24 cellular contexts compared by ENCODE assay signal in the genomic region with DNA sequence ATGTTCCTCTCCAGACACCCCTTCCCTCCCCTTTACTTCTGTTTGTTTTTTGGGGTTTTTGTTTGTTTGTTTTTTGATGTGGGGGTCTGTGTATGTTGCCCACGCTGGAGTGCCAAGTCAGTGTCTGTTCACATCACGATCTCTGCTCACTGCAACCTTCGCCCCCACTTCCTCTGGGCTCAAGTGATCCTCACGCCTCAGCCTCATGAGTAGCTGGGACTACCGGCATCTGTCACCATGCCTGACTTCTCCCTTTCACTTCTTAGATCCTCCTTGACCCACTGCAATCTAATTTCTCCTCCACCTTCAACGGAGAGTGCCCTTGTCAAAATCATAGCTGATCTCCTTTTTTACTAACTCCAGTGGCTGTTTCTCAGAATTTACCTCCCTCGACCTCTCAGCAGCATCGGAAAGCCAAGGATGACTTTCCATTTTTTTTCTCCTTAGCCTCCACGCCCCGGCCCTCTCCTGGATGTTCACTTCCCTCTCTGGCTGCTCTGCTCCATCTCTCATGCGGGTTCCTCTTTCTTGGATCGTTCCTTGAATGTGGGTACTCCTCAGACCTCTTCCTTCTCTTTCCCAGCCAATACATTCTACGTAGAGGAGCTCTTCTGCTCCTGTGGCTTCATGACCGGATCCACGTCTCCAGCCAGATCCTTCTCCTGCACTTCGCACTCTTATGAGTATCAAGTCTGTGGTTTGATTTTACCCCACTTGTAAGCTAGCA.
DNase-seq lines count a peak whose midpoint lies in the region; ATAC-seq, FAIRE-seq and TF ChIP-seq lines count a peak whose summit lies in the region.
"Had no signal": no experiment of that assay in that cellular context is flagged by ENCODE, and none has a peak within 500 bp of the region (broad histone marks: within the 10 kb centered on the region; RNA-seq: fewer than 3 reads in every experiment).

No MANE protein-coding gene starts in this region.

- peak overlapping the region; percentile 51 for H3K4me2 ChIP-seq in OCI-LY3 (ENCODE audit: low read length)
- H3K4me2 ChIP-seq: PC-9 had no signal

- no peaks in the 10 kb centered on the region for H3K9me3 ChIP-seq in OCI-LY3 (ENCODE audit: insufficient read depth, low read length)
- H3K9me3 ChIP-seq in left lung: no peaks in the 10 kb centered on the region
- no peaks in the 10 kb centered on the region for H3K9me3 ChIP-seq in kidney (ENCODE audit: control insufficient read depth in 1 of 2, low read length in 2 of 2)
- H3K9me3 ChIP-seq: esophagus squamous epithelium, left ventricle myocardium inferior, prostate gland, SJCRH30 had no signal

- no peak overlapping the region for H2AFZ ChIP-seq in OCI-LY3 (ENCODE audit: low read depth, low read length)
- H2AFZ ChIP-seq: GM23248, PC-9 had no signal

- ATAC-seq in left lung: peak; percentile 33
- no peak for ATAC-seq in HG03196 (IDR thresholded peaks at IDR 0.05; ENCODE audit: unreplicated experiment)

- H3K4me1 ChIP-seq in OCI-LY3 (ENCODE audit: low read length) (peaks cover 11% of the 10 kb centered on the region), left lung (peaks cover 0 to 57% of the 10 kb centered on the region in 2 donors), kidney (ENCODE audit: control insufficient read depth in 1 of 2, insufficient read depth in 1 of 2, low read depth in 1 of 2, low read length in 2 of 2) (no peaks in the 10 kb centered on the region)
- H3K4me1 ChIP-seq: esophagus squamous epithelium, prostate gland, SJCRH30 had no signal

- H3K27me3 ChIP-seq in OCI-LY3 (ENCODE audit: low read depth, low read length) (peaks cover 15% of the 10 kb centered on the region), left lung (no peaks in the 10 kb centered on the region)
- H3K27me3 ChIP-seq: esophagus squamous epithelium, SJCRH30 had no signal

- no peak overlapping the region for H3K27ac ChIP-seq in OCI-LY3 (ENCODE audit: low read length)
- H3K27ac ChIP-seq in left lung: peak overlapping the region in 1 of 2 donors; percentile 79
- H3K27ac ChIP-seq in kidney (ENCODE audit: low read depth in 2 of 2, low read length in 2 of 2): no peak overlapping the region
- H3K27ac ChIP-seq: esophagus squamous epithelium, GM23248, left ventricle myocardium inferior, PC-9, prostate gland, SJCRH30 had no signal

- no peaks in the 10 kb centered on the region for H3K79me2 ChIP-seq in OCI-LY3 (ENCODE audit: low read length)

- TF ChIP-seq CTCF in OCI-LY3 (IDR thresholded peaks at IDR 0.05; ENCODE audit: low read depth, low read length): no peak
- no peak for TF ChIP-seq CTCF in left lung (IDR thresholded peaks at IDR 0.05)
- TF ChIP-seq CTCF in kidney (IDR thresholded peaks at IDR 0.05; ENCODE audit: borderline replicate concordance, extremely low read depth, insufficient read depth): no peak

- H3K4me3 ChIP-seq in OCI-LY3 (ENCODE audit: low read length) (peak overlapping the region; percentile 24), left lung (peak overlapping the region in 1 of 2 donors; percentile 3), kidney (ENCODE audit: low read length in 2 of 2) (no peak overlapping the region)
- H3K4me3 ChIP-seq: esophagus squamous epithelium, GM23248, left ventricle myocardium inferior, PC-9, prostate gland, SJCRH30 had no signal

- intact Hi-C loops in left lung (cut with DNase I): no loop called here
- intact Hi-C loops in kidney (cut with DNase I): no loop called here

- H3K36me3 ChIP-seq in OCI-LY3 (replicated peaks; ENCODE audit: low read depth, low read length): no peaks in the 10 kb centered on the region
- no peaks in the 10 kb centered on the region for H3K36me3 ChIP-seq in left lung
- peaks cover 0 to 4% of the 10 kb centered on the region in 2 donors for H3K36me3 ChIP-seq in kidney (ENCODE audit: control insufficient read depth in 1 of 2, insufficient read depth in 2 of 2, low read length in 2 of 2)
- H3K36me3 ChIP-seq: esophagus squamous epithelium, left ventricle myocardium inferior, prostate gland, SJCRH30 had no signal

- H3K9ac ChIP-seq in OCI-LY3 (ENCODE audit: low read length) (no peak overlapping the region), kidney (ENCODE audit: low read length in 2 of 2) (no peak overlapping the region)
- H3K9ac ChIP-seq: GM23248 had no signal

- DNase-seq in Kasumi-1 (lab: John Stamatoyannopoulos, UW): peak; percentile 81 to 88
- no peak for DNase-seq in left lung
- DNase-seq in pons (ENCODE audit: low spot score): peak; percentile 53
- DNase-seq in NCI-H2107 treated with DMSO at 0.1 percent for 48 hours (lab: John Stamatoyannopoulos, UW; ENCODE audit: unreplicated experiment): no peak
- DNase-seq in DMS79 treated with DMSO at 0.1 percent for 48 hours (lab: John Stamatoyannopoulos, UW): no peak
- no peak for DNase-seq in kidney
- DNase-seq: activated CD4-positive, alpha-beta T cell treated with anti-CD3 and anti-CD28 coated beads for 4 hours; CD8-positive, alpha-beta memory T cell; DMS153; esophagus squamous epithelium; GM23248; KG1; left ventricle myocardium inferior; NCI-H1930; NCI-H82; PC-9; SJCRH30; stimulated activated CD8-positive, alpha-beta memory T cell treated with anti-CD3 and anti-CD28 coated beads, Interleukin-4, amount 100 ng/mL, for 48 hours; trophoblast cell had no signal

- FAIRE-seq in kidney (lab: Jason Lieb, UNC): no peak
- FAIRE-seq: frontal cortex, G401.6 had no signal

- no peaks in the 10 kb centered on the region for H4K20me1 ChIP-seq in OCI-LY3 (ENCODE audit: insufficient read depth, low read length)

Comparison
In these comparisons a context has a peak if more than half of its experiments do, and no peak if none do; other contexts are left out.
1. DNase-seq: peak in Kasumi-1 (2 of 2) and pons (single experiment); none in left lung (0 of 2), NCI-H2107 treated with DMSO at 0.1 percent for 48 hours (single experiment), DMS79 treated with DMSO at 0.1 percent for 48 hours (single experiment) and kidney (single experiment).